Comparison of ENCODE assay signal across 15 cellular contexts in genomic region chr7:53596230-53596629, GRCh38.
DNase-seq lines count a peak whose midpoint lies in the region; ATAC-seq and TF ChIP-seq lines count a peak whose summit lies in the region.
"Had no signal": no experiment of that assay in that cellular context is flagged by ENCODE, and none has a peak within 500 bp of the region (broad histone marks: within the 10 kb centered on the region; RNA-seq: fewer than 3 reads in every experiment).

No MANE protein-coding gene starts in this region.

- no peaks in the 10 kb centered on the region for H3K36me3 Mint-ChIP-seq in MCF 10A (ENCODE audit: insufficient read depth, unreplicated experiment)

- TF ChIP-seq POLR2A in breast epithelium (IDR thresholded peaks at IDR 0.05) = no peak

- TF ChIP-seq CTCF in MCF 10A (IDR thresholded peaks at IDR 0.05; ENCODE audit: unreplicated experiment) = no peak
- no peak for TF ChIP-seq CTCF in breast epithelium (IDR thresholded peaks at IDR 0.05)
- TF ChIP-seq CTCF in RWPE2 (IDR thresholded peaks at IDR 0.05; ENCODE audit: poor library complexity, severe bottlenecking) = no peak
- no peak for TF ChIP-seq CTCF in psoas muscle (IDR thresholded peaks at IDR 0.05)

- H3K9me3 ChIP-seq in breast epithelium = no peaks in the 10 kb centered on the region
- no peaks in the 10 kb centered on the region for H3K9me3 ChIP-seq in RWPE2 (ENCODE audit: severe bottlenecking)
- no peaks in the 10 kb centered on the region for H3K9me3 ChIP-seq in psoas muscle
- H3K9me3 ChIP-seq: left ventricle myocardium inferior had no signal

- 33 to 71% (median 47%) methylated on average over 1 of the region's 1 CpG for WGBS in psoas muscle, 3 donors

- H3K4me3 ChIP-seq in breast epithelium = no peak overlapping the region
- no peak overlapping the region for H3K4me3 ChIP-seq in RWPE2 (ENCODE audit: severe bottlenecking)
- no peak overlapping the region for H3K4me3 ChIP-seq in psoas muscle
- H3K4me3 ChIP-seq: dorsolateral prefrontal cortex, left ventricle myocardium inferior had no signal

- DNase-seq in MCF 10A (ENCODE audit: unreplicated experiment) (peak; percentile 63), breast epithelium (ENCODE audit: low spot score in 2 of 2) (no peak), RWPE2 (ENCODE audit: low spot score) (no peak), glomerular visceral epithelial cell (ENCODE audit: extremely low spot score) (peak; percentile 75), psoas muscle (no peak), AG08395 (ENCODE audit: low spot score) (no peak), CD1c-positive myeloid dendritic cell (ENCODE audit: extremely low spot score) (no peak)
- DNase-seq: activated CD8-positive, alpha-beta memory T cell treated with anti-CD3 and anti-CD28 coated beads, Interleukin-2, amount 50 U/mL, for 48 hours; dorsolateral prefrontal cortex; foreskin melanocyte; Karpas-422; left ventricle myocardium inferior; RPMI8226 had no signal

- H3K4me3 Mint-ChIP-seq in MCF 10A (ENCODE audit: unreplicated experiment) = no peak overlapping the region
- H3K4me3 Mint-ChIP-seq: neural crest cell had no signal

- POLR2A ChIA-PET in MCF 10A (lab: Yijun Ruan, JAX) = interaction anchor here (0.6 kb wide), 2 partner anchors 35 to 87 kb away, joined by 3 read pairs; no protein-coding TSS in a partner anchor

- CTCF ChIA-PET in MCF 10A (lab: Yijun Ruan, JAX) = interaction anchor here (0.6 kb wide), 1 partner anchor 1081 kb away, joined by 3 read pairs; no protein-coding TSS in a partner anchor

- no peaks in the 10 kb centered on the region for H3K9me3 Mint-ChIP-seq in MCF 10A (ENCODE audit: unreplicated experiment)
- H3K9me3 Mint-ChIP-seq: neural crest cell had no signal

- H3K36me3 ChIP-seq in breast epithelium (no peaks in the 10 kb centered on the region), RWPE2 (ENCODE audit: low read depth) (no peaks in the 10 kb centered on the region), psoas muscle (ENCODE audit: insufficient read depth in 1 of 2, low read depth in 1 of 2) (no peaks in the 10 kb centered on the region)
- H3K36me3 ChIP-seq: left ventricle myocardium inferior had no signal

- H3K27me3 ChIP-seq in breast epithelium = no peaks in the 10 kb centered on the region
- no peaks in the 10 kb centered on the region for H3K27me3 ChIP-seq in RWPE2 (ENCODE audit: insufficient read depth, poor library complexity, severe bottlenecking)
- no peaks in the 10 kb centered on the region for H3K27me3 ChIP-seq in psoas muscle (ENCODE audit: insufficient read depth in 3 of 3, low read length in 2 of 3)
- H3K27me3 ChIP-seq: dorsolateral prefrontal cortex had no signal

- intact Hi-C loops in MCF 10A (cut with micrococcal nuclease) (no loop called here), breast epithelium (cut with DNase I; ENCODE audit: low total_unique reads) (no loop called here), psoas muscle (cut with DNase I) (no loop called here)

- no TSS peak for BruUV-seq in MCF 10A (replicated peaks; lab: Mats Ljungman, UMichigan)

- H3K27me3 Mint-ChIP-seq in MCF 10A (ENCODE audit: insufficient read depth, unreplicated experiment) = no peaks in the 10 kb centered on the region

- peak; percentile 99 for ATAC-seq in RWPE2 (ENCODE audit: low read depth)
- no peak for ATAC-seq in psoas muscle
- ATAC-seq in GM21529 (IDR thresholded peaks at IDR 0.05; ENCODE audit: unreplicated experiment) = no peak

- peaks cover 8% of the 10 kb centered on the region for H3K4me1 Mint-ChIP-seq in MCF 10A (ENCODE audit: insufficient read depth, unreplicated experiment)
- H3K4me1 Mint-ChIP-seq: neural crest cell had no signal

- no peak overlapping the region for H3K27ac ChIP-seq in breast epithelium
- H3K27ac ChIP-seq in RWPE2 (ENCODE audit: poor library complexity, severe bottlenecking) = peak overlapping the region; percentile 10
- no peak overlapping the region for H3K27ac ChIP-seq in psoas muscle
- H3K27ac ChIP-seq: dorsolateral prefrontal cortex, left ventricle myocardium inferior had no signal

- H3K27ac Mint-ChIP-seq in MCF 10A (ENCODE audit: low read depth, unreplicated experiment) = no peak overlapping the region

- no peaks in the 10 kb centered on the region for H3K4me1 ChIP-seq in breast epithelium
- peaks cover 5% of the 10 kb centered on the region for H3K4me1 ChIP-seq in RWPE2 (ENCODE audit: insufficient read depth, poor library complexity, severe bottlenecking)
- H3K4me1 ChIP-seq in psoas muscle = no peaks in the 10 kb centered on the region
- H3K4me1 ChIP-seq: left ventricle myocardium inferior had no signal

Comparison
In these comparisons a context has a peak if more than half of its experiments do, and no peak if none do; other contexts are left out.
1. DNase-seq: peak in MCF 10A (single experiment) and glomerular visceral epithelial cell (single experiment); none in breast epithelium (0 of 2), RWPE2 (single experiment), psoas muscle (0 of 2), AG08395 (single experiment) and CD1c-positive myeloid dendritic cell (single experiment).